8 cellular contexts compared by ENCODE assay signal in genomic region chr12:57487597-57488396, GRCh38. TPM values are rescaled to one million over a fixed set of nuclear protein-coding genes. Genes with fewer than 3 reads are reported as not detected.
DNase-seq lines count a peak whose midpoint lies in the region; ATAC-seq and TF ChIP-seq lines count a peak whose summit lies in the region.

Gene MARS1, plus strand, starts transcription at chr12:57488068. Its CDS starts 23 bp downstream, at chr12:57488091.

- H3K36me3 ChIP-seq in adrenal gland (replicated peaks in 1 of 2) = peaks cover 0 to 28% of the 10 kb centered on the region in 2 donors
- peaks cover 0 to 38% (median 23%) of the 10 kb centered on the region in 9 donors for H3K36me3 ChIP-seq in heart right ventricle
- peaks cover 15 to 37% (median 29%) of the 10 kb centered on the region in 4 donors for H3K36me3 ChIP-seq in upper lobe of left lung

- H3K4me1 ChIP-seq in adrenal gland (replicated peaks in 1 of 2) (peaks cover 10 to 11% of the 10 kb centered on the region in 2 donors), heart right ventricle (peaks cover 9 to 21% (median 13%) of the 10 kb centered on the region in 9 donors), upper lobe of left lung (peaks cover 12 to 20% (median 15%) of the 10 kb centered on the region in 4 donors)

- H3K9me3 ChIP-seq in adrenal gland (replicated peaks in 1 of 3) (no peaks in the 10 kb centered on the region), heart right ventricle (no peaks in the 10 kb centered on the region), upper lobe of left lung (no peaks in the 10 kb centered on the region)

- H3K27ac ChIP-seq in adrenal gland (peak within 1 kb of the TSS in 4 of 5 donors; percentile 21 to 91 (median 50)), heart right ventricle (peak within 1 kb of the TSS in 9 of 10 donors; percentile 36 to 90 (median 73)), upper lobe of left lung (peak within 1 kb of the TSS; percentile 77 to 88 (median 84))

- H3K27me3 ChIP-seq in adrenal gland = no peaks in the 10 kb centered on the region
- H3K27me3 ChIP-seq in heart right ventricle = no peaks in the 10 kb centered on the region
- H3K27me3 ChIP-seq in upper lobe of left lung = no peaks in the 10 kb centered on the region

- TF ChIP-seq CTCF in GM13976 (IDR thresholded peaks at IDR 0.05; ENCODE audit: borderline replicate concordance, control extremely low read depth, extremely low read depth, insufficient read depth, missing control alignments) = peak; percentile 27
- TF ChIP-seq CTCF in adrenal gland (IDR thresholded peaks at IDR 0.05) = peak in 1 of 6 experiments; percentile 18
- TF ChIP-seq CTCF in heart right ventricle (IDR thresholded peaks at IDR 0.05) = peak in 2 of 9 donors; percentile 11 to 26
- TF ChIP-seq CTCF in upper lobe of left lung (IDR thresholded peaks at IDR 0.05) = peak in 2 of 6 experiments; percentile 25 to 27

- ATAC-seq in HG02870 (IDR thresholded peaks at IDR 0.05; ENCODE audit: unreplicated experiment) (peak; percentile 94), heart right ventricle (peak; percentile 95 to 99 (median 99)), upper lobe of left lung (ENCODE audit: low FRiP score in 2 of 2) (peak; percentile 97 to 99)

- whole genome bisulfite sequencing in adrenal gland, 4 donors = 6 to 9% (median 8%) methylated on average over 42 to 47 of the region's 47 CpGs
- 8 to 10% methylated on average over 47 of the region's 47 CpGs for WGBS in heart right ventricle, 2 donors
- WGBS in upper lobe of left lung, 2 donors = 12 to 16% methylated on average over 31 to 47 of the region's 47 CpGs

- TF ChIP-seq EP300 in upper lobe of left lung (IDR thresholded peaks at IDR 0.05) = peak in 1 of 4 donors; percentile 44

- H3K4me3 ChIP-seq in adrenal gland (peak within 1 kb of the TSS in 3 of 4 donors; percentile 1 to 75 (median 52)), heart right ventricle (peak within 1 kb of the TSS; percentile 67 to 96 (median 84)), upper lobe of left lung (peak within 1 kb of the TSS; percentile 60 to 86 (median 78))

- in situ Hi-C loops in GM13976 (cut with MboI; ENCODE audit: low sequenced_read_pairs, unreplicated experiment) = no loop called here

- intact Hi-C loops in adrenal gland (cut with DNase I) (no loop called here), heart right ventricle (cut with DNase I) (loop anchor here in 2 of 10 donors (1.0 to 2.0 kb wide), 2 partner anchors 27 to 33 kb away; partner anchors contain the start of gene DDIT3 (in 1 of the 2)), posterior cingulate gyrus (cut with DNase I) (loop anchor here (2.0 kb wide), 2 partner anchors 29 to 31 kb away; partner anchors contain the start of gene GLI1)

- DNase-seq in GM13976 (ENCODE audit: low spot score) = peak; percentile 95
- peak; percentile 96 for DNase-seq in NCI-H146 (lab: John Stamatoyannopoulos, UW)
- DNase-seq in T-helper 1 cell = peak; percentile 81 to 98 (median 90)
- DNase-seq in adrenal gland = peak; percentile 93 to 98 (median 96)
- DNase-seq in heart right ventricle = peak; percentile 90 to 95
- DNase-seq in posterior cingulate gyrus = peak; percentile 93 to 99 (median 96)
- peak; percentile 93 to 98 for DNase-seq in upper lobe of left lung

- peak in 1 of 2 donors; percentile 74 for TF ChIP-seq POLR2A in adrenal gland (IDR thresholded peaks at IDR 0.05)
- TF ChIP-seq POLR2A in upper lobe of left lung (IDR thresholded peaks at IDR 0.05) = peak in 2 of 4 donors; percentile 46 to 74

RNA-seq across cellular contexts. Expression of gene MARS1, which starts in this region (rescaled TPM):
- 100 to 1,000 TPM in 4 of 8 donors, 10 to 100 TPM in 4; 38.3 to 182 (median 116) TPM for total RNA-seq in adrenal gland
- 100 to 1,000 TPM; 114 to 210 (median 143) TPM for polyA plus RNA-seq in adrenal gland
- total RNA-seq in heart right ventricle = 100 to 1,000 TPM in 1 of 10 donors, 10 to 100 TPM in 9; 56.7 to 105 (median 72.5) TPM
- 100 to 1,000 TPM in 1 of 2 donors, 10 to 100 TPM in 1; 94.7 to 108 TPM for polyA plus RNA-seq in heart right ventricle
- 100 to 1,000 TPM in 3 of 6 donors, 10 to 100 TPM in 3; 73.9 to 189 (median 101) TPM for total RNA-seq in upper lobe of left lung

Comparison
In these comparisons a context has a peak if more than half of its experiments do, and no peak if none do; other contexts are left out.
1. Peak in every context shown above with its lines: DNase-seq, ATAC-seq, H3K4me3 ChIP-seq and H3K27ac ChIP-seq.